1 cellular context compared by ENCODE assay signal in genomic region chr12:2941524-2941923, GRCh38.
TF ChIP-seq lines count a peak whose summit lies in the region.

No MANE protein-coding gene starts in this region.

TF ChIP-seq in endothelial cell of umbilical vein, 7 proteins besides CTCF, POLR2A, EP300 and RAD21 (continued from another document):
- TF ChIP-seq EZH2 (IDR thresholded peaks at IDR 0.05; ENCODE audit: borderline replicate concordance, low read depth, low read length, severe bottlenecking) (no peak), GATA2 (IDR thresholded peaks at IDR 0.05; ENCODE audit: insufficient read depth, insufficient read length, low read depth, low read length) (no peak), MAX (IDR thresholded peaks at IDR 0.05; ENCODE audit: insufficient read depth, insufficient read length) (no peak), FOS (IDR thresholded peaks at IDR 0.05; ENCODE audit: borderline replicate concordance, insufficient read depth, low read length) (no peak)
